8 cellular contexts compared by ENCODE assay signal in genomic region chr7:50610521-50611277, GRCh38. TPM values are rescaled to one million over a fixed set of nuclear protein-coding genes. Genes with fewer than 3 reads are reported as not detected.
A peak's percentile ranks its signal among the peaks of the same experiment; 100 is the strongest.
DNase-seq lines count a peak whose midpoint lies in the region; ATAC-seq and TF ChIP-seq lines count a peak whose summit lies in the region.

No MANE protein-coding gene starts in this region.

- peak; percentile 20 to 32 for DNase-seq in activated CD4-positive, alpha-beta T cell treated with anti-CD3 and anti-CD28 coated beads, Interleukin-2, amount 50 U/mL, for 48 hours
- peak; percentile 22 to 79 for DNase-seq in lung microvascular endothelial cell (ENCODE audit: low read depth in 2 of 2)
- DNase-seq in colonic mucosa, result no peak
- DNase-seq in Right ventricle myocardium inferior (ENCODE audit: missing footprints), result no peak
- DNase-seq in NCI-H1930 (lab: John Stamatoyannopoulos, UW), result no peak
- no peak for DNase-seq in hippocampal formation (lab: John Stamatoyannopoulos, UW)

- H3K9me3 ChIP-seq in colonic mucosa, result no peaks in the 10 kb centered on the region

- no peaks in the 10 kb centered on the region for H3K4me1 ChIP-seq in colonic mucosa

- no peak overlapping the region for H3K27ac ChIP-seq in colonic mucosa

- TF ChIP-seq CTCF in colonic mucosa (IDR thresholded peaks at IDR 0.05), result no peak

- H3K4me3 ChIP-seq in colonic mucosa, result no peak overlapping the region

- no peak overlapping the region for H3K9ac ChIP-seq in colonic mucosa (ENCODE audit: low read depth in 2 of 2, low read length in 2 of 2)

- no peaks in the 10 kb centered on the region for H3K27me3 ChIP-seq in colonic mucosa

- intact Hi-C loops in colonic mucosa (cut with DNase I), result loop anchor here (5.0 kb wide), 1 partner anchor 138 kb away; no protein-coding TSS in a partner anchor
- intact Hi-C loops in Right ventricle myocardium inferior (cut with DNase I), result no loop called here

- H3K36me3 ChIP-seq in colonic mucosa, result no peaks in the 10 kb centered on the region

- ATAC-seq in GM18508 (IDR thresholded peaks at IDR 0.05; ENCODE audit: insufficient read depth, unreplicated experiment), result peak; percentile 68
- ATAC-seq in HG03342 (IDR thresholded peaks at IDR 0.05; ENCODE audit: unreplicated experiment), result peak; percentile 49
- no peak for ATAC-seq in Right ventricle myocardium inferior

RNA-seq across cellular contexts. Expression of gene DDC, which starts 45.5 kb away (rescaled TPM):
- total RNA-seq in lung microvascular endothelial cell (not detected in 2 replicates), colonic mucosa (10 to 100 TPM; 85.4 to 90.2 TPM), Right ventricle myocardium inferior (not detected)

Comparison
In these comparisons a context has a peak if more than half of its experiments do, and no peak if none do; other contexts are left out.
1. DNase-seq: peak in activated CD4-positive, alpha-beta T cell treated with anti-CD3 and anti-CD28 coated beads, Interleukin-2, amount 50 U/mL, for 48 hours (2 of 2) and lung microvascular endothelial cell (2 of 2); none in colonic mucosa (single experiment), Right ventricle myocardium inferior (single experiment), NCI-H1930 (0 of 2) and hippocampal formation (0 of 2).
2. RNA of gene DDC, which starts 45.5 kb away (total RNA-seq): 85.4 to 90.2 TPM in colonic mucosa; not detected in lung microvascular endothelial cell and not detected in Right ventricle myocardium inferior (single experiment); every median in the first group is over 10 times any median in the second.